Comparison of ENCODE assay signal across 1 cellular context in the genomic region with DNA sequence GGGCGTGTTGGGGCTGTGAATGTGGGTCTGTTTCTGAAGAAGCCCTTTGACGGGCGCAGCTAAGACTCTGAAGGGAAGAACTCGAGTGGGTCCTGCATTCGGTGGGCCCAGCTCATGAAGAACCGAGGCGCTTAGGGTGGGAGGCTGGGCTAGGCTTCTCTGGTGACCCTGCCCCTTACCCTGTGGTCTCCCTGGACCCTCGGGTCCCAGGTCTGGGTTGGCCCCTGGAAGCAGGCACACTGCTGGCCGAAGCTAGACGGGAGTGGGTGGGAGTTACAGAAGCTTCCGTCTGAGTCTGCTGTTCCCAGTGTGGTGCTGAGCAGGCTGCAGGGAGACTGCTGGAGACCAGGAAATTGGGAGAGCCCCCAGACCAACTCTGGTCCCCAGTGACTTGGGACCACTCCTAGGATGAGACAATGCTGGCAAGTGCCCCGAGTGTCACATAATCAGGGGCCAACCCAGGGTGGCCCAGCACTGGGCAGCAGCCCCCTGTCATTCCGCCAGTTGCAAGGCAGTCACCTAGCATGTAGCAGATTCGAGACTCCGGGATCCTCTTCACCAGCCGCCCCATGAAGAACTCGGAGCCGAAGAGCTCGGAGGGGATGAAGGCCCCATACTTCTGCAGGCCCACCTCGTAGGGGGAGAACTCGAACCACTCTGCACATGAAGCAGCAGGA.
TF ChIP-seq lines count a peak whose summit lies in the region.

No MANE protein-coding gene starts in this region.

TF ChIP-seq in WTC11, 78 proteins besides CTCF, POLR2A, EP300 and RAD21:
- TF ChIP-seq EMX1 (CRISPR knock-in tag; IDR thresholded peaks at IDR 0.05), result no peak
- TF ChIP-seq, protein P1, sequence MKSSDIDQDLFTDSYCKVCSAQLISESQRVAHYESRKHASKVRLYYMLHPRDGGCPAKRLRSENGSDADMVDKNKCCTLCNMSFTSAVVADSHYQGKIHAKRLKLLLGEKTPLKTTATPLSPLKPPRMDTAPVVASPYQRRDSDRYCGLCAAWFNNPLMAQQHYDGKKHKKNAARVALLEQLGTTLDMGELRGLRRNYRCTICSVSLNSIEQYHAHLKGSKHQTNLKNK (CRISPR knock-in tag; IDR thresholded peaks at IDR 0.05), result no peak
- no peak for TF ChIP-seq TCF7 (CRISPR knock-in tag; IDR thresholded peaks at IDR 0.05; ENCODE audit: low read depth)
